8 cellular contexts compared by ENCODE assay signal in genomic region chr12:6277982-6278438, GRCh38. TPM values are rescaled to one million over a fixed set of nuclear protein-coding genes. Genes with fewer than 3 reads are reported as not detected.
DNase-seq lines count a peak whose midpoint lies in the region; ATAC-seq and TF ChIP-seq lines count a peak whose summit lies in the region.

No MANE protein-coding gene starts in this region.

- peaks cover 8% of the 10 kb centered on the region for H3K4me1 Mint-ChIP-seq in activated CD8-positive, alpha-beta T cell treated with anti-CD3 and anti-CD28 coated beads for 36 hours (ENCODE audit: low read depth)

- peaks cover 23% of the 10 kb centered on the region for H3K27me3 Mint-ChIP-seq in activated CD8-positive, alpha-beta T cell treated with anti-CD3 and anti-CD28 coated beads for 36 hours

- H3K9me3 Mint-ChIP-seq in activated CD8-positive, alpha-beta T cell treated with anti-CD3 and anti-CD28 coated beads for 36 hours = no peaks in the 10 kb centered on the region

- intact Hi-C loops in activated CD8-positive, alpha-beta T cell treated with anti-CD3 and anti-CD28 coated beads for 36 hours (cut with micrococcal nuclease) = no loop called here

- H3K27ac Mint-ChIP-seq in activated CD8-positive, alpha-beta T cell treated with anti-CD3 and anti-CD28 coated beads for 36 hours = peak overlapping the region; percentile 78

- peak overlapping the region; percentile 72 for H3K4me3 Mint-ChIP-seq in activated CD8-positive, alpha-beta T cell treated with anti-CD3 and anti-CD28 coated beads for 36 hours

- CTCF ChIA-PET in activated CD8-positive, alpha-beta T cell treated with anti-CD3 and anti-CD28 coated beads for 36 hours (lab: Charles Lee) = interaction anchor here (0.9 to 10.0 kb wide), 25 partner anchors 9 to 290 kb away, joined by 3 to 160 read pairs (median 9); partner anchors contain the start of gene CD9

- ATAC-seq in GM18505 (IDR thresholded peaks at IDR 0.05; ENCODE audit: unreplicated experiment) (peak; percentile 12), HG02885 (IDR thresholded peaks at IDR 0.05; ENCODE audit: poor library complexity, unreplicated experiment) (peak; percentile 39)
- no peak for ATAC-seq in activated CD8-positive, alpha-beta T cell treated with anti-CD3 and anti-CD28 coated beads for 36 hours

- peak; percentile 74 for DNase-seq in activated CD8-positive, alpha-beta T cell treated with anti-CD3 and anti-CD28 coated beads for 36 hours
- no peak for DNase-seq in fibroblast of villous mesenchyme (ENCODE audit: low read depth)
- no peak for DNase-seq in retinal pigment epithelial cell (ENCODE audit: low read depth)
- no peak for DNase-seq in NCI-H146 treated with DMSO at 0.1 percent for 48 hours (lab: John Stamatoyannopoulos, UW; ENCODE audit: unreplicated experiment)
- DNase-seq in SKM-1 (lab: John Stamatoyannopoulos, UW; ENCODE audit: unreplicated experiment) = no peak
- no peak for DNase-seq in SHP77 (lab: John Stamatoyannopoulos, UW)

- no peak for TF ChIP-seq CTCF in activated CD8-positive, alpha-beta T cell treated with anti-CD3 and anti-CD28 coated beads for 36 hours (IDR thresholded peaks at IDR 0.05)
- TF ChIP-seq CTCF in fibroblast of villous mesenchyme (IDR thresholded peaks at IDR 0.05; ENCODE audit: insufficient read depth, low read depth, low read length) (no peak), retinal pigment epithelial cell (conservative IDR thresholded peaks at IDR 0.05; ENCODE audit: low read depth, low read length) (no peak)

- POLR2A ChIA-PET in activated CD8-positive, alpha-beta T cell treated with anti-CD3 and anti-CD28 coated beads for 36 hours (lab: Charles Lee) = interaction anchor here (1.0 to 1.6 kb wide), 3 partner anchors 65 to 81 kb away, joined by 3 to 4 read pairs (median 3); no protein-coding TSS in a partner anchor

- no peaks in the 10 kb centered on the region for H3K36me3 Mint-ChIP-seq in activated CD8-positive, alpha-beta T cell treated with anti-CD3 and anti-CD28 coated beads for 36 hours (ENCODE audit: low read depth)

- H3K4me3 ChIP-seq in fibroblast of villous mesenchyme (ENCODE audit: low read depth, low read length) (peak overlapping the region; percentile 49), retinal pigment epithelial cell (ENCODE audit: low read length) (peak overlapping the region; percentile 38)

- no peak for TF ChIP-seq POLR2A in GM18505 (IDR thresholded peaks at IDR 0.05; ENCODE audit: borderline replicate concordance, extremely low read depth, insufficient read depth, insufficient read length)

RNA-seq across cellular contexts. Expression of gene PLEKHG6, which starts 32.5 kb away (rescaled TPM):
- total RNA-seq in activated CD8-positive, alpha-beta T cell treated with anti-CD3 and anti-CD28 coated beads for 36 hours = not detected
- total RNA-seq in fibroblast of villous mesenchyme = under 0.01 TPM in 1 of 2 replicates, not detected in the other
